Comparison of ENCODE assay signal across 8 cellular contexts in genomic region chr5:135031146-135031812, GRCh38. TPM values are rescaled to one million over a fixed set of nuclear protein-coding genes. Genes with fewer than 3 reads are reported as not detected.
DNase-seq lines count a peak whose midpoint lies in the region; ATAC-seq and TF ChIP-seq lines count a peak whose summit lies in the region.

No MANE protein-coding gene starts in this region.

- no peak overlapping the region for H2BK5ac ChIP-seq in mesenchymal stem cell (ENCODE audit: low read depth, low read length, poor library complexity, severe bottlenecking)

- peak overlapping the region; percentile 62 for H4K8ac ChIP-seq in mesenchymal stem cell (ENCODE audit: low read length)

- peak overlapping the region; percentile 36 for H2AFZ ChIP-seq in mesenchymal stem cell (ENCODE audit: low read depth, low read length)

- peak overlapping the region; percentile 89 for H3K4me3 ChIP-seq in AG04450 (ENCODE audit: low read depth, low read length)
- H3K4me3 ChIP-seq in HUES64 (ENCODE audit: low read length) = peak overlapping the region; percentile 44
- H3K4me3 ChIP-seq in mesenchymal stem cell (ENCODE audit: insufficient read depth in 1 of 2, low read depth in 1 of 2, low read length in 2 of 2) = peak overlapping the region in 1 of 2 experiments; percentile 47

- peaks cover 7% of the 10 kb centered on the region for H3K4me1 ChIP-seq in HUES64 (ENCODE audit: insufficient read depth, low read length)
- H3K4me1 ChIP-seq in mesenchymal stem cell (ENCODE audit: control insufficient read depth, insufficient read depth, low read depth, low read length) = peaks cover 34% of the 10 kb centered on the region

- ATAC-seq in GM19023 (IDR thresholded peaks at IDR 0.05; ENCODE audit: unreplicated experiment) = no peak

- DNase-seq in AG04450 (ENCODE audit: low read depth, low spot score) (no peak), amniotic epithelial cell (ENCODE audit: low read depth) (peak; percentile 73), mesenchymal stem cell (peak; percentile 65), NCI-H1694 treated with DMSO at 0.1 percent for 48 hours (lab: John Stamatoyannopoulos, UW) (no peak), NCI-H2171 (lab: John Stamatoyannopoulos, UW) (no peak), NCI-H2196 treated with DMSO at 0.1 percent for 48 hours (lab: John Stamatoyannopoulos, UW; ENCODE audit: unreplicated experiment) (no peak)

- H2AK5ac ChIP-seq in mesenchymal stem cell (ENCODE audit: low read length, severe bottlenecking) = no peak overlapping the region

- H3K14ac ChIP-seq in mesenchymal stem cell (ENCODE audit: low read length in 2 of 2) = peak overlapping the region in 1 of 2 experiments; percentile 44

- H3K9ac ChIP-seq in HUES64 (ENCODE audit: low read depth, low read length) = no peak overlapping the region
- H3K9ac ChIP-seq in mesenchymal stem cell (ENCODE audit: low read length) = no peak overlapping the region

- peak overlapping the region; percentile 15 for H2BK120ac ChIP-seq in mesenchymal stem cell (ENCODE audit: low read depth, low read length)

- H3K23ac ChIP-seq in mesenchymal stem cell (ENCODE audit: low read length in 2 of 2) = peak overlapping the region in 1 of 2 experiments; percentile 54

- H3K79me1 ChIP-seq in mesenchymal stem cell (replicated peaks; ENCODE audit: low read length, poor library complexity, severe bottlenecking) = no peaks in the 10 kb centered on the region

- H3K18ac ChIP-seq in mesenchymal stem cell (ENCODE audit: low read depth in 1 of 2, low read length in 2 of 2) = peak overlapping the region; percentile 61 to 77

- H3K27me3 ChIP-seq in AG04450 (ENCODE audit: control insufficient read depth, insufficient read depth, low read length) = peaks cover 6% of the 10 kb centered on the region
- peaks cover 99% of the 10 kb centered on the region for H3K27me3 ChIP-seq in HUES64 (ENCODE audit: insufficient read depth, low read length)
- H3K27me3 ChIP-seq in mesenchymal stem cell (ENCODE audit: control insufficient read depth in 1 of 2, insufficient read depth in 1 of 2, low read length in 2 of 2) = peaks cover 84 to 88% of the 10 kb centered on the region in 2 experiments

- CTCF ChIA-PET in AG04450 (lab: Charles Lee) = interaction anchor here (0.6 to 1.0 kb wide), 3 partner anchors 234 to 342 kb away, joined by 3 read pairs; no protein-coding TSS in a partner anchor

- peak overlapping the region; percentile 68 for H3K27ac ChIP-seq in AG04450 (ENCODE audit: low read depth, low read length)
- no peak overlapping the region for H3K27ac ChIP-seq in HUES64 (ENCODE audit: low read depth, low read length)
- H3K27ac ChIP-seq in mesenchymal stem cell (ENCODE audit: low read length, poor library complexity, severe bottlenecking) = no peak overlapping the region

- H4K91ac ChIP-seq in mesenchymal stem cell (ENCODE audit: low read length) = peak overlapping the region; percentile 74

- no peak overlapping the region for H3K4me2 ChIP-seq in mesenchymal stem cell (ENCODE audit: low read length, poor library complexity, severe bottlenecking)

- WGBS in HUES64 = under 1% methylated on average over 52 of the region's 52 CpGs
- 4% methylated on average over 52 of the region's 52 CpGs for WGBS in mesenchymal stem cell

- peak overlapping the region in 1 of 2 experiments; percentile 74 for H2BK12ac ChIP-seq in mesenchymal stem cell (ENCODE audit: low read length in 2 of 2)

- peak overlapping the region; percentile 20 to 54 for H3K4ac ChIP-seq in mesenchymal stem cell (ENCODE audit: low read depth in 1 of 2, low read length in 2 of 2)

- H2BK15ac ChIP-seq in mesenchymal stem cell (ENCODE audit: low read depth, poor library complexity, severe bottlenecking) = no peak overlapping the region

- TF ChIP-seq CTCF in AG04450 (IDR thresholded peaks at IDR 0.05; ENCODE audit: low read depth, low read length) = no peak

- H3K36me3 ChIP-seq in HUES64 (ENCODE audit: insufficient read depth, low read length) (no peaks in the 10 kb centered on the region), mesenchymal stem cell (ENCODE audit: control insufficient read depth in 1 of 2, insufficient read depth in 2 of 2, low read depth in 1 of 2, low read length in 2 of 2) (no peaks in the 10 kb centered on the region)

- POLR2A ChIA-PET in AG04450 (lab: Yijun Ruan, JAX) = interaction anchor here (0.5 to 2.9 kb wide), 3 partner anchors 17 to 126 kb away, joined by 3 to 27 read pairs (median 7); no protein-coding TSS in a partner anchor

- H3K9me3 ChIP-seq in AG04450 (ENCODE audit: control insufficient read depth, insufficient read depth, low read length) = peaks cover 27% of the 10 kb centered on the region
- no peaks in the 10 kb centered on the region for H3K9me3 ChIP-seq in HUES64 (ENCODE audit: insufficient read depth, low read depth, low read length)
- H3K9me3 ChIP-seq in mesenchymal stem cell (ENCODE audit: control insufficient read depth, low read length) = peaks cover 5% of the 10 kb centered on the region

RNA-seq across cellular contexts. Expression of gene PITX1, which starts 2.7 kb away (rescaled TPM):
- 72.1 and 102 TPM in 2 replicates for polyA plus RNA-seq in AG04450 (2011; rRNA removed)
- polyA minus RNA-seq in AG04450 (2011; rRNA and poly(A)+ RNA removed) = 21.7 and 24.2 TPM in 2 replicates
- 0.75 TPM for polyA plus RNA-seq in HUES64 (2013, experiment 1 of 2)
- polyA plus RNA-seq in HUES64 (2013, experiment 2 of 2) = 1.0 TPM
- 73.5 TPM for polyA plus RNA-seq in mesenchymal stem cell (2013, experiment 1 of 2)
- polyA plus RNA-seq in mesenchymal stem cell (2013, experiment 2 of 2) = 74.6 TPM

Comparison
In these comparisons a context has a peak if more than half of its experiments do, and no peak if none do; other contexts are left out.
1. DNase-seq: peak in amniotic epithelial cell (single experiment) and mesenchymal stem cell (single experiment); none in AG04450 (single experiment), NCI-H1694 treated with DMSO at 0.1 percent for 48 hours (single experiment), NCI-H2171 (single experiment) and NCI-H2196 treated with DMSO at 0.1 percent for 48 hours (single experiment).